In the genomic region with DNA sequence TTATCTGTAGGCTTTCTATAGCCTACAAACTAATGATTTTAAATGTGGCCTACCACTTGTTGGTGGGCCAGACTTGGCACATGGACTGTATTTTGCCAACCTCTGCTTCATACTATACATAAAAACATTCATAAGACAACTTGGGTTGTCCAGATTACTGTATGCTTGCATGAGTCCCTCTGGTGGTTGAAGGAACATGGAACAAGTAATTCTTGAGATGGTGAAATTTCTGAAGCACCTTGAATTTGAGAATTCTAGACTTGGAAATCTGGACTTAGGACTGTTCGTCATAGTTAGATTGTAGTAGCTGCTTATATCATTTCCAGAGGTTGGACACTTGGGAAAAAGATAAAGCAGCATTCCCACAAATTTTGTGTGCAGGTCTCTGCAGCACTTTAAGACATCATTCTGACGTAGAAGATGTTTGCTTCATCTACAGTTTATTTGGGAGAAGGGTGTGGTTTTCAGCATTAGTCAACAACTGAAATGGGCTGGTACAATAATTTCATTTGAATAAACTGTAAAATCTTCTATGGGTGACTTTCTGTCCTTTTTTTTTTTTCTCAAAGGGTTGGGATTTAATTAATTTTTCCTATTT, we compare ENCODE assay signal across 8 cellular contexts. TPM values are rescaled to one million over a fixed set of nuclear protein-coding genes. Genes with fewer than 3 reads are reported as not detected.
DNase-seq lines count a peak whose midpoint lies in the region; ATAC-seq and TF ChIP-seq lines count a peak whose summit lies in the region.

No MANE protein-coding gene starts in this region.

- H3K4me3 Mint-ChIP-seq in natural killer cell (peak overlapping the region; percentile 30), nephron progenitor cell (no peak overlapping the region)

- H3K4me1 ChIP-seq in mammary epithelial cell (ENCODE audit: insufficient read depth, low read length): no peaks in the 10 kb centered on the region

- BruUV-seq in mammary epithelial cell (replicated peaks; lab: Mats Ljungman, UMichigan): no TSS peak

- 91% methylated on average over 2 of the region's 2 CpGs for WGBS in mammary epithelial cell (ENCODE audit: low coverage, missing lambda C conversion rate)

- no peak overlapping the region for H3K4me2 ChIP-seq in mammary epithelial cell (ENCODE audit: insufficient read depth, low read depth, low read length)

- intact Hi-C loops in mammary epithelial cell (cut with micrococcal nuclease): loop anchor here (1.0 to 2.0 kb wide), 4 partner anchors 30 to 123 kb away; no protein-coding TSS in a partner anchor
- intact Hi-C loops in natural killer cell (cut with micrococcal nuclease): loop anchor here (1.0 to 5.0 kb wide), 3 partner anchors 22 to 44 kb away; a partner anchor contains a TSS
- intact Hi-C loops in head of caudate nucleus (cut with DNase I): no loop called here

- H3K4me1 Mint-ChIP-seq in natural killer cell (peaks cover 77 to 88% of the 10 kb centered on the region in 2 donors), nephron progenitor cell (peaks cover 17% of the 10 kb centered on the region)

- CTCF ChIA-PET in mammary epithelial cell (lab: Charles Lee; ENCODE audit: low non-redundant PET): interaction anchor here (1.0 kb wide), 1 partner anchor 30 kb away, joined by 6 read pairs; no protein-coding TSS in a partner anchor

- no peaks in the 10 kb centered on the region for H3K36me3 ChIP-seq in mammary epithelial cell (ENCODE audit: insufficient read depth, low read length)

- H4K20me1 ChIP-seq in mammary epithelial cell (ENCODE audit: insufficient read depth, low read length): peaks cover 2% of the 10 kb centered on the region

- no peak overlapping the region for H3K4me3 ChIP-seq in LNCaP clone FGC (ENCODE audit: low read depth, low read length)
- H3K4me3 ChIP-seq in mammary epithelial cell (replicated peaks in 1 of 3; ENCODE audit: insufficient read depth in 1 of 3, low read depth in 2 of 3, low read length in 3 of 3): no peak overlapping the region

- no peak overlapping the region for H3K9ac ChIP-seq in mammary epithelial cell (ENCODE audit: insufficient read depth, low read length)

- no peaks in the 10 kb centered on the region for H3K27me3 ChIP-seq in mammary epithelial cell (ENCODE audit: insufficient read depth, low read length)

- dilution Hi-C loops in mammary epithelial cell (cut with HindIII; ENCODE audit: low sequenced_read_pairs): no loop called here

- H3K27ac Mint-ChIP-seq in natural killer cell: peak overlapping the region; percentile 83 to 94
- no peak overlapping the region for H3K27ac Mint-ChIP-seq in nephron progenitor cell

- H2AFZ ChIP-seq in mammary epithelial cell (ENCODE audit: low read depth, low read length): no peak overlapping the region

- in situ Hi-C loops in mammary epithelial cell (cut with MboI; ENCODE audit: low sequenced_read_pairs in 2 of 2): no loop called here

- peaks cover 95% of the 10 kb centered on the region for H3K79me2 ChIP-seq in mammary epithelial cell (ENCODE audit: insufficient read depth, low read length)

- no peaks in the 10 kb centered on the region for H3K27me3 Mint-ChIP-seq in natural killer cell (ENCODE audit: low read depth in 2 of 2)
- H3K27me3 Mint-ChIP-seq in nephron progenitor cell (ENCODE audit: low read depth, poor library complexity): peaks cover 5% of the 10 kb centered on the region

- H3K9me3 Mint-ChIP-seq in natural killer cell (peaks cover 3 to 5% of the 10 kb centered on the region in 2 donors), nephron progenitor cell (peaks cover 31% of the 10 kb centered on the region)

- no peak overlapping the region for H3K27ac ChIP-seq in mammary epithelial cell (ENCODE audit: insufficient read depth, low read depth, low read length)

- H3K9me3 ChIP-seq in mammary epithelial cell (replicated peaks; ENCODE audit: insufficient read depth, low read length): no peaks in the 10 kb centered on the region

- peak; percentile 43 to 46 (median 44) for ATAC-seq in natural killer cell

- H3K36me3 Mint-ChIP-seq in natural killer cell (peaks cover 3% of the 10 kb centered on the region), nephron progenitor cell (ENCODE audit: low read depth) (peaks cover 48% of the 10 kb centered on the region)

- DNase-seq in EL: peak; percentile 17
- no peak for DNase-seq in LNCaP clone FGC (ENCODE audit: low read depth)
- DNase-seq in mammary epithelial cell: peak; percentile 20
- DNase-seq in natural killer cell: no peak
- no peak for DNase-seq in NCI-H2107 (lab: John Stamatoyannopoulos, UW)
- DNase-seq in NCI-H2081 treated with DMSO at 0.1 percent for 48 hours (lab: John Stamatoyannopoulos, UW): no peak
- DNase-seq in head of caudate nucleus: no peak
- no peak for DNase-seq in nephron progenitor cell

- TF ChIP-seq CTCF in LNCaP clone FGC (IDR thresholded peaks at IDR 0.05; ENCODE audit: control insufficient read depth, extremely low read depth, insufficient read depth): peak; percentile 50
- peak; percentile 50 to 71 for TF ChIP-seq CTCF in mammary epithelial cell (conservative IDR thresholded peaks at IDR 0.05 in 1 of 2, IDR thresholded peaks at IDR 0.05 in 1 of 2; ENCODE audit: extremely low read depth in 1 of 2, insufficient read depth in 1 of 2, low read depth in 1 of 2, low read length in 2 of 2)
- TF ChIP-seq CTCF in natural killer cell (IDR thresholded peaks at IDR 0.05): peak; percentile 68
- TF ChIP-seq CTCF in nephron progenitor cell (IDR thresholded peaks at IDR 0.05): no peak

RNA-seq across cellular contexts. Expression of a gene that starts 31.2 kb away (rescaled TPM):
- total RNA-seq in mammary epithelial cell (10 to 100 TPM; 19.2 to 27.3 TPM), natural killer cell (100 to 1,000 TPM; 241 to 282 (median 263) TPM)
- 9.9 TPM for polyA plus RNA-seq in mammary epithelial cell
- polyA minus RNA-seq in mammary epithelial cell: 46.6 TPM

Comparison
In these comparisons a context has a peak if more than half of its experiments do, and no peak if none do; other contexts are left out.
1. DNase-seq: peak in EL (single experiment) and mammary epithelial cell (single experiment); none in LNCaP clone FGC (single experiment), natural killer cell (single experiment), NCI-H2107 (single experiment), NCI-H2081 treated with DMSO at 0.1 percent for 48 hours (single experiment), head of caudate nucleus (0 of 42) and nephron progenitor cell (single experiment).
2. RNA of a gene that starts 31.2 kb away (total RNA-seq): 241 to 282 TPM in natural killer cell; 19.2 to 27.3 TPM in mammary epithelial cell; every median in the first group is over 4 times any median in the second.